In the genomic region with DNA sequence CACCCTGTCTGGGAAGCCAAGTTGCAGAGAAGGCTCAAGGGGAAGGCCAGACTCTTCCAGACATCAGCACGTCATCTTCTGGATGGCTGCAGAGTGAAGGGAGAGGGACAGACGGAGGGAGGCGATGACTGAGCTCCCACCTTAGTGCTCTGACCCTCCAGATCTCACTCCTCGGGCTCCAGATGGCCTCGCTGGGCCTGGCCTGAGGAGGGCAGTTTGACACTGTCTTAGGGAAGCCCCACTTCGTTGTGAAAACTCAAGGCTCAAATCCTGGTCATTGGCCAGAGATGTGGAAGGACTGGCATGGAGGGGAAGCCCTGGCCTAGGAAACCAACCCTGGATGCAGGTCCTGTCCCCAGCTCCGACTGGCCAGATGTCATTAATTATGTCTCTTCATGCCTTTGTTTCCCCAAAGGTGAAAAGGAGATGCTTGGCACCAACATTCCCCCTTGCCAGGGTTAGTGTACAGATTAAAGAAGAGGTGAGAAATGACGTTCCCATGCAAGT, we compare ENCODE assay signal across 22 cellular contexts.
A peak's percentile ranks its signal among the peaks of the same experiment; 100 is the strongest.
DNase-seq lines count a peak whose midpoint lies in the region; ATAC-seq and TF ChIP-seq lines count a peak whose summit lies in the region.
"Had no signal": no experiment of that assay in that cellular context is flagged by ENCODE, and none has a peak within 500 bp of the region (broad histone marks: within the 10 kb centered on the region; RNA-seq: fewer than 3 reads in every experiment).

No MANE protein-coding gene starts in this region.

- TF ChIP-seq CTCF in heart left ventricle (IDR thresholded peaks at IDR 0.05) (no peak), ascending aorta (IDR thresholded peaks at IDR 0.05) (no peak), gastroesophageal sphincter (IDR thresholded peaks at IDR 0.05) (no peak), vagina (IDR thresholded peaks at IDR 0.05) (no peak)

- H3K9ac ChIP-seq in stomach smooth muscle (ENCODE audit: low read length in 2 of 2), result no peak overlapping the region

- H3K4me1 ChIP-seq in heart left ventricle (peaks cover 8 to 99% (median 52%) of the 10 kb centered on the region in 12 donors), ascending aorta (peaks cover 6 to 42% of the 10 kb centered on the region in 2 donors), gastroesophageal sphincter (peaks cover 11 to 100% (median 27%) of the 10 kb centered on the region in 3 donors), stomach smooth muscle (ENCODE audit: control insufficient read depth, insufficient read depth, low read length) (peaks cover 93% of the 10 kb centered on the region), vagina (no peaks in the 10 kb centered on the region)
- H3K4me1 ChIP-seq: Caco-2, HAP-1 had no signal

- intact Hi-C loops in heart left ventricle (cut with DNase I), result loop anchor here in 2 of 10 donors (5.0 to 10.0 kb wide), 2 partner anchors 36 to 66 kb away; a partner anchor contains a TSS
- intact Hi-C loops in left cardiac atrium (cut with DNase I), result no loop called here
- intact Hi-C loops in ascending aorta (cut with DNase I), result no loop called here
- intact Hi-C loops in activated CD4-positive, alpha-beta memory T cell treated with anti-CD3 and anti-CD28 coated beads for 36 hours (cut with micrococcal nuclease), result no loop called here
- intact Hi-C loops in vagina (cut with DNase I), result no loop called here

- H3K4me3 ChIP-seq in heart left ventricle (no peak overlapping the region), ascending aorta (no peak overlapping the region), gastroesophageal sphincter (no peak overlapping the region), stomach smooth muscle (ENCODE audit: low read length in 2 of 2) (no peak overlapping the region), vagina (no peak overlapping the region)
- H3K4me3 ChIP-seq: HAP-1 had no signal

- H3K4me1 Mint-ChIP-seq in activated CD4-positive, alpha-beta memory T cell treated with anti-CD3 and anti-CD28 coated beads for 36 hours (ENCODE audit: low read depth), result no peaks in the 10 kb centered on the region
- H3K4me1 Mint-ChIP-seq: B cell; CD4-positive, CD25-positive, alpha-beta regulatory T cell had no signal

- H3K27ac ChIP-seq in heart left ventricle (peak overlapping the region in 8 of 12 donors; percentile 8 to 94 (median 88)), ascending aorta (peak overlapping the region; percentile 90 to 93), gastroesophageal sphincter (peak overlapping the region; percentile 92 to 99 (median 92)), stomach smooth muscle (ENCODE audit: low read length) (peak overlapping the region; percentile 69), vagina (no peak overlapping the region)
- H3K27ac ChIP-seq: HL-60 had no signal

- peaks cover 4% of the 10 kb centered on the region for H3K27me3 Mint-ChIP-seq in activated CD4-positive, alpha-beta memory T cell treated with anti-CD3 and anti-CD28 coated beads for 36 hours

- TF ChIP-seq POLR2A in heart left ventricle (IDR thresholded peaks at IDR 0.05) (no peak), gastroesophageal sphincter (IDR thresholded peaks at IDR 0.05) (no peak), vagina (IDR thresholded peaks at IDR 0.05) (no peak)

- H3K9me3 Mint-ChIP-seq in activated CD4-positive, alpha-beta memory T cell treated with anti-CD3 and anti-CD28 coated beads for 36 hours, result no peaks in the 10 kb centered on the region
- H3K9me3 Mint-ChIP-seq: CD4-positive, CD25-positive, alpha-beta regulatory T cell had no signal

- ATAC-seq in heart left ventricle (no peak), left cardiac atrium (no peak), gastroesophageal sphincter (no peak)
- ATAC-seq: Panc1 had no signal

- WGBS in heart left ventricle, 4 donors, result 73 to 79% (median 77%) methylated on average over 8 of the region's 8 CpGs
- WGBS in gastroesophageal sphincter (ENCODE audit: low coverage in 1 of 2), 2 donors, result 58 to 75% methylated on average over 1 to 2 of the region's 8 CpGs

- H3K36me3 ChIP-seq in heart left ventricle, result no peaks in the 10 kb centered on the region
- H3K36me3 ChIP-seq in ascending aorta, result no peaks in the 10 kb centered on the region
- H3K36me3 ChIP-seq in gastroesophageal sphincter, result no peaks in the 10 kb centered on the region
- H3K36me3 ChIP-seq in stomach smooth muscle (ENCODE audit: control insufficient read depth in 2 of 2, insufficient read depth in 2 of 2, low read length in 2 of 2), result no peaks in the 10 kb centered on the region
- no peaks in the 10 kb centered on the region for H3K36me3 ChIP-seq in vagina
- H3K36me3 ChIP-seq: HAP-1 had no signal

- H3K27me3 ChIP-seq in heart left ventricle (no peaks in the 10 kb centered on the region), ascending aorta (no peaks in the 10 kb centered on the region), gastroesophageal sphincter (no peaks in the 10 kb centered on the region), stomach smooth muscle (ENCODE audit: control insufficient read depth in 1 of 2, insufficient read depth in 2 of 2, low read length in 2 of 2) (no peaks in the 10 kb centered on the region), vagina (no peaks in the 10 kb centered on the region)

- DNase-seq in heart left ventricle (peak in 1 of 5 donors; percentile 21), left cardiac atrium (no peak), ascending aorta (ENCODE audit: low spot score in 2 of 2) (peak in 1 of 2 donors; percentile 56), COR-L47 (lab: John Stamatoyannopoulos, UW) (no peak), vagina (ENCODE audit: extremely low spot score in 2 of 2) (no peak)
- DNase-seq in activated CD4-positive, alpha-beta memory T cell treated with anti-CD3 and anti-CD28 coated beads for 36 hours, result no peak
- DNase-seq: CD4-positive, CD25-positive, alpha-beta regulatory T cell; DMS153; GDM1; IMR-90; NCI-H1417 treated with DMSO at 0.1 percent for 48 hours; NCI-H1930; NCI-H345; NCI-H526; SHP77 had no signal

- H3K4me3 Mint-ChIP-seq in activated CD4-positive, alpha-beta memory T cell treated with anti-CD3 and anti-CD28 coated beads for 36 hours, result no peak overlapping the region
- H3K4me3 Mint-ChIP-seq: B cell; CD4-positive, CD25-positive, alpha-beta regulatory T cell had no signal

- TF ChIP-seq EP300 in gastroesophageal sphincter (IDR thresholded peaks at IDR 0.05), result no peak

- POLR2A ChIA-PET in activated CD4-positive, alpha-beta memory T cell treated with anti-CD3 and anti-CD28 coated beads for 36 hours (lab: Charles Lee), result no interaction called here

- H3K36me3 Mint-ChIP-seq in activated CD4-positive, alpha-beta memory T cell treated with anti-CD3 and anti-CD28 coated beads for 36 hours, result no peaks in the 10 kb centered on the region
- H3K36me3 Mint-ChIP-seq: CD4-positive, CD25-positive, alpha-beta regulatory T cell had no signal

- no peaks in the 10 kb centered on the region for H3K9me3 ChIP-seq in heart left ventricle
- no peaks in the 10 kb centered on the region for H3K9me3 ChIP-seq in ascending aorta
- H3K9me3 ChIP-seq in gastroesophageal sphincter, result no peaks in the 10 kb centered on the region
- no peaks in the 10 kb centered on the region for H3K9me3 ChIP-seq in stomach smooth muscle (ENCODE audit: control insufficient read depth in 2 of 2, low read length in 2 of 2)
- no peaks in the 10 kb centered on the region for H3K9me3 ChIP-seq in vagina
- H3K9me3 ChIP-seq: Caco-2, HAP-1 had no signal

- H3K27ac Mint-ChIP-seq in activated CD4-positive, alpha-beta memory T cell treated with anti-CD3 and anti-CD28 coated beads for 36 hours, result no peak overlapping the region
- H3K27ac Mint-ChIP-seq: B cell; CD4-positive, CD25-positive, alpha-beta regulatory T cell had no signal

- CTCF ChIA-PET in activated CD4-positive, alpha-beta memory T cell treated with anti-CD3 and anti-CD28 coated beads for 36 hours (lab: Charles Lee), result no interaction called here
